ENCODE assay signal across 8 cellular contexts in genomic region chr22:39349506-39349966, GRCh38. TPM values are rescaled to one million over a fixed set of nuclear protein-coding genes. Genes with fewer than 3 reads are reported as not detected.
A peak's percentile ranks its signal among the peaks of the same experiment; 100 is the strongest.
DNase-seq lines count a peak whose midpoint lies in the region; ATAC-seq and TF ChIP-seq lines count a peak whose summit lies in the region.

No MANE protein-coding gene starts in this region.

- H3K36me3 Mint-ChIP-seq in memory B cell, result no peaks in the 10 kb centered on the region

- WGBS in transverse colon (ENCODE audit: low coverage in 1 of 2), 2 donors, result 6% methylated on average over 17 of the region's 57 CpGs; no CpG with 5 or more reads in 1 of the 2 donors

- intact Hi-C loops in transverse colon (cut with DNase I; ENCODE audit: low total_unique reads), result no loop called here

- peaks cover 21% of the 10 kb centered on the region for H3K4me1 Mint-ChIP-seq in memory B cell

- H3K4me1 ChIP-seq in duodenal mucosa (ENCODE audit: control insufficient read depth in 1 of 2, insufficient read depth in 2 of 2, low read length in 2 of 2) (peaks cover 9 to 12% of the 10 kb centered on the region in 2 donors), transverse colon (peaks cover 7 to 19% (median 9%) of the 10 kb centered on the region in 4 donors)

- no peak for TF ChIP-seq POLR2A in transverse colon (IDR thresholded peaks at IDR 0.05)

- DNase-seq in C1 segment of cervical spinal cord (lab: John Stamatoyannopoulos, UW), result peak in 8 of 14 donors; percentile 32 to 72 (median 63)
- DNase-seq in GM20000 (ENCODE audit: low spot score), result peak; percentile 87
- no peak for DNase-seq in SK-N-MC (ENCODE audit: low read depth, low spot score)
- peak; percentile 20 to 43 for DNase-seq in memory B cell (ENCODE audit: low spot score in 2 of 2)
- peak; percentile 27 for DNase-seq in transverse colon
- no peak for DNase-seq in NK-92 treated with Interleukin-12 subunit alpha and Interleukin-12 subunit beta, amount 100 ng/mL, for 24 hours (lab: John Stamatoyannopoulos, UW)
- DNase-seq in UCSD-AML1 (lab: John Stamatoyannopoulos, UW; ENCODE audit: unreplicated experiment), result no peak

- no peak for TF ChIP-seq EP300 in transverse colon (IDR thresholded peaks at IDR 0.05; ENCODE audit: low read depth)

- H3K27ac Mint-ChIP-seq in memory B cell, result peak overlapping the region; percentile 92

- H3K4me3 ChIP-seq in SK-N-MC, result peak overlapping the region; percentile 94
- H3K4me3 ChIP-seq in duodenal mucosa (ENCODE audit: low read depth in 1 of 2, low read length in 2 of 2), result peak overlapping the region; percentile 56 to 67
- H3K4me3 ChIP-seq in transverse colon, result peak overlapping the region; percentile 43 to 81 (median 70)

- in situ Hi-C loops in transverse colon (cut with MboI; ENCODE audit: low pct_ligation_motif_present in 1 of 4, low pct_unique_long_range_greater_than_20kb in 1 of 4, low sequenced_read_pairs in 3 of 4), result no loop called here

- peaks cover 2% of the 10 kb centered on the region for H3K27me3 Mint-ChIP-seq in memory B cell

- no peaks in the 10 kb centered on the region for H3K9me3 Mint-ChIP-seq in memory B cell

- H3K27ac ChIP-seq in SK-N-MC, result 0 out of 2 replicates have a peak overlapping the region, but pooled peaks have one; percentile 42
- H3K27ac ChIP-seq in duodenal mucosa (ENCODE audit: low read depth, low read length), result no peak overlapping the region
- H3K27ac ChIP-seq in transverse colon, result peak overlapping the region; percentile 11 to 62 (median 52)

- ATAC-seq in memory B cell (ENCODE audit: low read depth), result peak; percentile 21

- H3K27me3 ChIP-seq in duodenal mucosa (ENCODE audit: control insufficient read depth in 1 of 2, insufficient read depth in 2 of 2, low read length in 2 of 2), result peaks cover 13 to 20% of the 10 kb centered on the region in 2 donors
- peaks cover 37% of the 10 kb centered on the region for H3K27me3 ChIP-seq in transverse colon

- peak overlapping the region; percentile 91 for H3K4me3 Mint-ChIP-seq in memory B cell

- no peaks in the 10 kb centered on the region for H3K36me3 ChIP-seq in SK-N-MC (ENCODE audit: insufficient read depth, low read length)
- no peaks in the 10 kb centered on the region for H3K36me3 ChIP-seq in duodenal mucosa (ENCODE audit: control insufficient read depth in 1 of 2, insufficient read depth in 2 of 2, low read length in 2 of 2)
- H3K36me3 ChIP-seq in transverse colon, result no peaks in the 10 kb centered on the region

- H3K9ac ChIP-seq in SK-N-MC (ENCODE audit: insufficient read length) (peak overlapping the region; percentile 79), duodenal mucosa (ENCODE audit: low read depth in 1 of 2, low read length in 2 of 2) (peak overlapping the region in 1 of 2 donors; percentile 38)

- peak; percentile 22 for TF ChIP-seq CTCF in GM20000 (IDR thresholded peaks at IDR 0.05; ENCODE audit: extremely low read depth, missing control alignments)
- TF ChIP-seq CTCF in transverse colon (IDR thresholded peaks at IDR 0.05), result no peak

- no peaks in the 10 kb centered on the region for H3K9me3 ChIP-seq in SK-N-MC (ENCODE audit: low read depth, low read length)
- H3K9me3 ChIP-seq in duodenal mucosa (ENCODE audit: control insufficient read depth in 1 of 2, low read length in 2 of 2), result no peaks in the 10 kb centered on the region
- no peaks in the 10 kb centered on the region for H3K9me3 ChIP-seq in transverse colon

RNA-seq across cellular contexts. Expression of gene SYNGR1, which starts 0.3 kb away (rescaled TPM):
- total RNA-seq in transverse colon, result 10 to 100 TPM in 1 of 4 donors, 1 to 10 TPM in 3; 6.7 to 10.5 (median 8.0) TPM

RNA-seq across cellular contexts. Expression of gene RPL3, which starts 30.1 kb away (rescaled TPM):
- total RNA-seq in transverse colon, result 1,000 to 10,000 TPM in 3 of 4 donors, 100 to 1,000 TPM in 1; 909 to 2,069 (median 1,420) TPM

RNA-seq across cellular contexts. Expression of gene TAB1, which starts 50.0 kb away (rescaled TPM):
- total RNA-seq in transverse colon, result 10 to 100 TPM; 14.3 to 56.5 (median 24.7) TPM

Comparison
In these comparisons a context has a peak if more than half of its experiments do, and no peak if none do; other contexts are left out.
1. DNase-seq: peak in C1 segment of cervical spinal cord (8 of 14), GM20000 (single experiment), memory B cell (2 of 2) and transverse colon (single experiment); none in SK-N-MC (single experiment), NK-92 treated with Interleukin-12 subunit alpha and Interleukin-12 subunit beta, amount 100 ng/mL, for 24 hours (single experiment) and UCSD-AML1 (single experiment).
2. Peak in every context shown above with its lines, with median percentiles within 50 percentile points of each other: H3K4me3 ChIP-seq.